Comparison of ENCODE assay signal across 8 cellular contexts in the genomic region with DNA sequence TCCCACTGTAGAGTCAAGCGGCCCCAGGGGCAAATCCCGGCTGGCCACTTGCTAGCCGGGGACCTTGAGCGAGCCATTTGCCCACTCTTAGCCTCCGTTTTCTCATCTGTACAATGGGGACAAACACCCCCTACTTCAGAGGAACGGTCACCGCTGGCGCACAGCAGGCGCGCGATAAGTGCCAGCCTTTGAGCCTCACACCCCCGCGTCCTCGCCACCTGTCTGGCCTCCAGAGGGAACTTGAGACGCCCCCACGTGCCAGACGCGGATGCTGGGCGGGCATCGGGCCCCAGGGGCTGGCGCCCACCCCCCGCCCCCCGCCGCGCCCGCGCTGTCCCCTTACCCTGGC.
A peak's percentile ranks its signal among the peaks of the same experiment; 100 is the strongest.
DNase-seq lines count a peak whose midpoint lies in the region; ATAC-seq and TF ChIP-seq lines count a peak whose summit lies in the region.

No MANE protein-coding gene starts in this region.

- TF ChIP-seq EP300 in stomach (IDR thresholded peaks at IDR 0.05) = no peak

- peak overlapping the region in 1 of 5 donors; percentile 74 for H3K27ac ChIP-seq in stomach

- H3K4me1 ChIP-seq in stomach = peaks cover 8 to 39% (median 25%) of the 10 kb centered on the region in 4 donors

- H3K27me3 ChIP-seq in stomach = peaks cover 0 to 39% (median 0%) of the 10 kb centered on the region in 3 donors

- no peak overlapping the region for H3K27ac Mint-ChIP-seq in T-helper 17 cell

- intact Hi-C loops in stomach (cut with DNase I; ENCODE audit: low total_unique reads) = no loop called here

- no peak for TF ChIP-seq POLR2A in stomach (IDR thresholded peaks at IDR 0.05)

- WGBS in stomach, 5 donors = 16 to 74% (median 17%) methylated on average over 6 to 27 of the region's 27 CpGs

- TF ChIP-seq CTCF in foreskin fibroblast (IDR thresholded peaks at IDR 0.05; ENCODE audit: low read depth, low read length) = no peak
- no peak for TF ChIP-seq CTCF in stomach (IDR thresholded peaks at IDR 0.05)

- H3K36me3 Mint-ChIP-seq in T-helper 17 cell (ENCODE audit: low read depth) = no peaks in the 10 kb centered on the region

- H3K27me3 Mint-ChIP-seq in T-helper 17 cell = no peaks in the 10 kb centered on the region

- ATAC-seq in T-helper 17 cell (peak; percentile 19), HG02938 (IDR thresholded peaks at IDR 0.05; ENCODE audit: unreplicated experiment) (no peak)

- H3K4me3 Mint-ChIP-seq in T-helper 17 cell = peak overlapping the region; percentile 74

- H3K4me1 Mint-ChIP-seq in T-helper 17 cell = peaks cover 5% of the 10 kb centered on the region

- H3K36me3 ChIP-seq in stomach = no peaks in the 10 kb centered on the region

- peak overlapping the region; percentile 32 to 46 for H3K4me3 ChIP-seq in foreskin fibroblast (ENCODE audit: low read depth in 1 of 2, low read length in 2 of 2)
- peak overlapping the region; percentile 49 to 52 (median 50) for H3K4me3 ChIP-seq in stomach

- peak; percentile 58 for DNase-seq in NCI-H2227 (lab: John Stamatoyannopoulos, UW; ENCODE audit: unreplicated experiment)
- no peak for DNase-seq in NCI-H2227 treated with DMSO at 0.1 percent for 48 hours (lab: John Stamatoyannopoulos, UW)
- DNase-seq in T-helper 17 cell = no peak
- no peak for DNase-seq in foreskin fibroblast
- DNase-seq in stomach = no peak
- DNase-seq in activated gamma-delta T cell (lab: John Stamatoyannopoulos, UW) = no peak
- no peak for DNase-seq in HUDEP-2 (lab: John Stamatoyannopoulos, UW; ENCODE audit: unreplicated experiment in 76 of 76)

- H3K9me3 ChIP-seq in T-helper 17 cell (ENCODE audit: control insufficient read depth, low read length, poor library complexity, severe bottlenecking) (no peaks in the 10 kb centered on the region), stomach (no peaks in the 10 kb centered on the region)
